1 cellular context compared by ENCODE assay signal in the genomic region with DNA sequence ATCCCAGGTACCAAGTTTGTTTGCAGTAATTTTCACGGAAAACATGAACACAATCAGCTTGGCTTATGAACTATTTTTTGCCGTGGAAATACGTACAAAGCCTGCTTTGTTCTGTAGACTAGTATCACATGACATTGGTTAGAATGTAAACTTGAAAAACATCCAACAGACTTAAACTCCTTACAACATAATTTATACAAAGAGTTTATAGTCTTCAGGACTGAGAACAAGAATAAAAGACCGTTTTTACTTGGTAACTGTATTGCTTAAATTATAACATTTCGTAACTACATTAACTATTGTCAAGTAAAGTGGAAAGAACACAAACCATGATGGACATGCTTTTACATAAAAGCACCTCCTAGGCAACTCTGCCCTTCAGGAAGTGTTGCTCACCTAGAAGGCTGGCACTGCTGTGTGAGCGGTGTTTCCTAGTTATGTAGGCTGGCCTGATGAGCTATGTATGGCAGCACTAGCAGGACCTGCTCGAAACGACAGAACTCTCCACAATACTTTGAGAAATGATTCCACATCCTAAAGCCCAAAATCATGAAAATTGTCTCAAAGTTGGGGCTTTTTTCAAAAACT.
TF ChIP-seq lines count a peak whose summit lies in the region.

No MANE protein-coding gene starts in this region.

TF ChIP-seq in GM23338, 12 proteins besides CTCF, POLR2A, EP300 and RAD21:
- TF ChIP-seq, protein P1, sequence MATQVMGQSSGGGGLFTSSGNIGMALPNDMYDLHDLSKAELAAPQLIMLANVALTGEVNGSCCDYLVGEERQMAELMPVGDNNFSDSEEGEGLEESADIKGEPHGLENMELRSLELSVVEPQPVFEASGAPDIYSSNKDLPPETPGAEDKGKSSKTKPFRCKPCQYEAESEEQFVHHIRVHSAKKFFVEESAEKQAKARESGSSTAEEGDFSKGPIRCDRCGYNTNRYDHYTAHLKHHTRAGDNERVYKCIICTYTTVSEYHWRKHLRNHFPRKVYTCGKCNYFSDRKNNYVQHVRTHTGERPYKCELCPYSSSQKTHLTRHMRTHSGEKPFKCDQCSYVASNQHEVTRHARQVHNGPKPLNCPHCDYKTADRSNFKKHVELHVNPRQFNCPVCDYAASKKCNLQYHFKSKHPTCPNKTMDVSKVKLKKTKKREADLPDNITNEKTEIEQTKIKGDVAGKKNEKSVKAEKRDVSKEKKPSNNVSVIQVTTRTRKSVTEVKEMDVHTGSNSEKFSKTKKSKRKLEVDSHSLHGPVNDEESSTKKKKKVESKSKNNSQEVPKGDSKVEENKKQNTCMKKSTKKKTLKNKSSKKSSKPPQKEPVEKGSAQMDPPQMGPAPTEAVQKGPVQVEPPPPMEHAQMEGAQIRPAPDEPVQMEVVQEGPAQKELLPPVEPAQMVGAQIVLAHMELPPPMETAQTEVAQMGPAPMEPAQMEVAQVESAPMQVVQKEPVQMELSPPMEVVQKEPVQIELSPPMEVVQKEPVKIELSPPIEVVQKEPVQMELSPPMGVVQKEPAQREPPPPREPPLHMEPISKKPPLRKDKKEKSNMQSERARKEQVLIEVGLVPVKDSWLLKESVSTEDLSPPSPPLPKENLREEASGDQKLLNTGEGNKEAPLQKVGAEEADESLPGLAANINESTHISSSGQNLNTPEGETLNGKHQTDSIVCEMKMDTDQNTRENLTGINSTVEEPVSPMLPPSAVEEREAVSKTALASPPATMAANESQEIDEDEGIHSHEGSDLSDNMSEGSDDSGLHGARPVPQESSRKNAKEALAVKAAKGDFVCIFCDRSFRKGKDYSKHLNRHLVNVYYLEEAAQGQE (IDR thresholded peaks at IDR 0.05; ENCODE audit: unreplicated experiment) = no peak
- TF ChIP-seq EZH2phosphoT487 (IDR thresholded peaks at IDR 0.05; ENCODE audit: unreplicated experiment) = no peak
- no peak for TF ChIP-seq EZH2 (IDR thresholded peaks at IDR 0.05; ENCODE audit: low read depth, unreplicated experiment)
- TF ChIP-seq STAT1 (IDR thresholded peaks at IDR 0.05; ENCODE audit: unreplicated experiment) = no peak
- TF ChIP-seq ZNF331 (CRISPR knock-in tag; IDR thresholded peaks at IDR 0.05; ENCODE audit: low read depth) = no peak
- no peak for TF ChIP-seq JUNB (IDR thresholded peaks at IDR 0.05; ENCODE audit: unreplicated experiment)
- TF ChIP-seq, protein P2, sequence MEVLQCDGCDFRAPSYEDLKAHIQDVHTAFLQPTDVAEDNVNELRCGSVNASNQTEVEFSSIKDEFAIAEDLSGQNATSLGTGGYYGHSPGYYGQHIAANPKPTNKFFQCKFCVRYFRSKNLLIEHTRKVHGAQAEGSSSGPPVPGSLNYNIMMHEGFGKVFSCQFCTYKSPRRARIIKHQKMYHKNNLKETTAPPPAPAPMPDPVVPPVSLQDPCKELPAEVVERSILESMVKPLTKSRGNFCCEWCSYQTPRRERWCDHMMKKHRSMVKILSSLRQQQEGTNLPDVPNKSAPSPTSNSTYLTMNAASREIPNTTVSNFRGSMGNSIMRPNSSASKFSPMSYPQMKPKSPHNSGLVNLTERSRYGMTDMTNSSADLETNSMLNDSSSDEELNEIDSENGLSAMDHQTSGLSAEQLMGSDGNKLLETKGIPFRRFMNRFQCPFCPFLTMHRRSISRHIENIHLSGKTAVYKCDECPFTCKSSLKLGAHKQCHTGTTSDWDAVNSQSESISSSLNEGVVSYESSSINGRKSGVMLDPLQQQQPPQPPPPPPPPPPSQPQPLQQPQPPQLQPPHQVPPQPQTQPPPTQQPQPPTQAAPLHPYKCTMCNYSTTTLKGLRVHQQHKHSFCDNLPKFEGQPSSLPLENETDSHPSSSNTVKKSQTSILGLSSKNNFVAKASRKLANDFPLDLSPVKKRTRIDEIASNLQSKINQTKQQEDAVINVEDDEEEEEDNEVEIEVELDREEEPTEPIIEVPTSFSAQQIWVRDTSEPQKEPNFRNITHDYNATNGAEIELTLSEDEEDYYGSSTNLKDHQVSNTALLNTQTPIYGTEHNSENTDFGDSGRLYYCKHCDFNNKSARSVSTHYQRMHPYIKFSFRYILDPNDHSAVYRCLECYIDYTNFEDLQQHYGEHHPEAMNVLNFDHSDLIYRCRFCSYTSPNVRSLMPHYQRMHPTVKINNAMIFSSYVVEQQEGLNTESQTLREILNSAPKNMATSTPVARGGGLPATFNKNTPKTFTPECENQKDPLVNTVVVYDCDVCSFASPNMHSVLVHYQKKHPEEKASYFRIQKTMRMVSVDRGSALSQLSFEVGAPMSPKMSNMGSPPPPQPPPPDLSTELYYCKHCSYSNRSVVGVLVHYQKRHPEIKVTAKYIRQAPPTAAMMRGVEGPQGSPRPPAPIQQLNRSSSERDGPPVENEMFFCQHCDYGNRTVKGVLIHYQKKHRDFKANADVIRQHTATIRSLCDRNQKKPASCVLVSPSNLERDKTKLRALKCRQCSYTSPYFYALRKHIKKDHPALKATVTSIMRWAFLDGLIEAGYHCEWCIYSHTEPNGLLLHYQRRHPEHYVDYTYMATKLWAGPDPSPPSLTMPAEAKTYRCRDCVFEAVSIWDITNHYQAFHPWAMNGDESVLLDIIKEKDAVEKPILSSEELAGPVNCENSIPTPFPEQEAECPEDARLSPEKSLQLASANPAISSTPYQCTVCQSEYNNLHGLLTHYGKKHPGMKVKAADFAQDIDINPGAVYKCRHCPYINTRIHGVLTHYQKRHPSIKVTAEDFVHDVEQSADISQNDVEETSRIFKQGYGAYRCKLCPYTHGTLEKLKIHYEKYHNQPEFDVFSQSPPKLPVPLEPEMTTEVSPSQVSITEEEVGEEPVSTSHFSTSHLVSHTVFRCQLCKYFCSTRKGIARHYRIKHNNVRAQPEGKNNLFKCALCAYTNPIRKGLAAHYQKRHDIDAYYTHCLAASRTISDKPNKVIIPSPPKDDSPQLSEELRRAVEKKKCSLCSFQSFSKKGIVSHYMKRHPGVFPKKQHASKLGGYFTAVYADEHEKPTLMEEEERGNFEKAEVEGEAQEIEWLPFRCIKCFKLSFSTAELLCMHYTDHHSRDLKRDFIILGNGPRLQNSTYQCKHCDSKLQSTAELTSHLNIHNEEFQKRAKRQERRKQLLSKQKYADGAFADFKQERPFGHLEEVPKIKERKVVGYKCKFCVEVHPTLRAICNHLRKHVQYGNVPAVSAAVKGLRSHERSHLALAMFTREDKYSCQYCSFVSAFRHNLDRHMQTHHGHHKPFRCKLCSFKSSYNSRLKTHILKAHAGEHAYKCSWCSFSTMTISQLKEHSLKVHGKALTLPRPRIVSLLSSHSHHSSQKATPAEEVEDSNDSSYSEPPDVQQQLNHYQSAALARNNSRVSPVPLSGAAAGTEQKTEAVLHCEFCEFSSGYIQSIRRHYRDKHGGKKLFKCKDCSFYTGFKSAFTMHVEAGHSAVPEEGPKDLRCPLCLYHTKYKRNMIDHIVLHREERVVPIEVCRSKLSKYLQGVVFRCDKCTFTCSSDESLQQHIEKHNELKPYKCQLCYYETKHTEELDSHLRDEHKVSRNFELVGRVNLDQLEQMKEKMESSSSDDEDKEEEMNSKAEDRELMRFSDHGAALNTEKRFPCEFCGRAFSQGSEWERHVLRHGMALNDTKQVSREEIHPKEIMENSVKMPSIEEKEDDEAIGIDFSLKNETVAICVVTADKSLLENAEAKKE (CRISPR knock-in tag; IDR thresholded peaks at IDR 0.05) = no peak
- TF ChIP-seq NANOG (IDR thresholded peaks at IDR 0.05; ENCODE audit: borderline replicate concordance) = no peak
- no peak for TF ChIP-seq ZNF114 (CRISPR knock-in tag; IDR thresholded peaks at IDR 0.05)
- TF ChIP-seq, protein P3, sequence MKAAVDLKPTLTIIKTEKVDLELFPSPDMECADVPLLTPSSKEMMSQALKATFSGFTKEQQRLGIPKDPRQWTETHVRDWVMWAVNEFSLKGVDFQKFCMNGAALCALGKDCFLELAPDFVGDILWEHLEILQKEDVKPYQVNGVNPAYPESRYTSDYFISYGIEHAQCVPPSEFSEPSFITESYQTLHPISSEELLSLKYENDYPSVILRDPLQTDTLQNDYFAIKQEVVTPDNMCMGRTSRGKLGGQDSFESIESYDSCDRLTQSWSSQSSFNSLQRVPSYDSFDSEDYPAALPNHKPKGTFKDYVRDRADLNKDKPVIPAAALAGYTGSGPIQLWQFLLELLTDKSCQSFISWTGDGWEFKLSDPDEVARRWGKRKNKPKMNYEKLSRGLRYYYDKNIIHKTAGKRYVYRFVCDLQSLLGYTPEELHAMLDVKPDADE (IDR thresholded peaks at IDR 0.05) = no peak
- no peak for TF ChIP-seq CREB1 (CRISPR knock-in tag; IDR thresholded peaks at IDR 0.05; ENCODE audit: low read depth)
TF ChIP-seq in GM23338: peak in this region for 0.
